In genomic region chr11:109784536-109784935, GRCh38 we compare ENCODE assay signal across 26 cellular contexts.
"Had no signal": no experiment of that assay in that cellular context is flagged by ENCODE, and none has a peak within 500 bp of the region (broad histone marks: within the 10 kb centered on the region; RNA-seq: fewer than 3 reads in every experiment).

No MANE protein-coding gene starts in this region.

- H2AFZ ChIP-seq: hepatocyte had no signal

- H3K9me3 ChIP-seq: colonic mucosa, left lung, spleen, upper lobe of left lung had no signal

- H3K4me1 ChIP-seq: colonic mucosa, left lung, spleen, upper lobe of left lung had no signal

- H3K4me2 ChIP-seq: hepatocyte had no signal

- FAIRE-seq: bronchial epithelial cell, endothelial cell of umbilical vein had no signal

- H3K27ac ChIP-seq: colonic mucosa, dorsolateral prefrontal cortex, hepatocyte, left lung, upper lobe of left lung had no signal

- H3K27me3 ChIP-seq: colonic mucosa, dorsolateral prefrontal cortex, hepatocyte, left lung, spleen, upper lobe of left lung had no signal

- ATAC-seq: activated CD4-positive, alpha-beta T cell treated with anti-CD3 and anti-CD28 coated beads for 36 hours; activated CD8-positive, alpha-beta memory T cell treated with anti-CD3 and anti-CD28 coated beads, Interleukin-2, amount 10 ng/mL, durations not matched to agents 7 days and 5 days; activated CD8-positive, alpha-beta T cell treated with anti-CD3 and anti-CD28 coated beads for 36 hours; effector memory CD8-positive, alpha-beta T cell; esophagus mucosa; left lung; natural killer cell treated with Interleukin-12 subunit alpha and Interleukin-12 subunit beta and Interleukin-15 and Interleukin-18, amount 100 ng/mL, for 72 hours had no signal

- H3K4me3 ChIP-seq: colonic mucosa, dorsolateral prefrontal cortex, hepatocyte, left lung, spleen, upper lobe of left lung had no signal

- H3K36me3 ChIP-seq: colonic mucosa, left lung, spleen, upper lobe of left lung had no signal

- DNase-seq: activated B cell treated with CpG ODN at 0.5 μM for 24 hours; activated CD4-positive, alpha-beta T cell treated with anti-CD3 and anti-CD28 coated beads for 36 hours; activated CD8-positive, alpha-beta memory T cell treated with anti-CD3 and anti-CD28 coated beads, Interleukin-2, amount 10 ng/mL, durations not matched to agents 7 days and 5 days; activated CD8-positive, alpha-beta T cell treated with anti-CD3 and anti-CD28 coated beads for 36 hours; activated effector memory CD4-positive, alpha-beta T cell treated with anti-CD3 and anti-CD28 coated beads, Interleukin-2, amount 50 U/mL, for 16 hours; activated naive CD4-positive, alpha-beta T cell treated with anti-CD3 and anti-CD28 coated beads, Interleukin-2, amount 10 ng/mL, durations not matched to agents 7 days and 5 days; activated T-cell treated with anti-CD3 and anti-CD28 coated beads for 4 hours; amygdala; colonic mucosa; dorsolateral prefrontal cortex; effector memory CD8-positive, alpha-beta T cell; foreskin melanocyte; immature natural killer cell; kidney glomerular epithelial cell; left lung; retina; spleen; stimulated activated CD4-positive, alpha-beta T cell treated with anti-CD3 and anti-CD28 coated beads, Interleukin-4, amount 100 ng/mL, for 1 hour; stimulated activated naive CD4-positive, alpha-beta T cell; T1000; upper lobe of left lung had no signal

- H3K79me2 ChIP-seq: hepatocyte had no signal
